In the genomic region with DNA sequence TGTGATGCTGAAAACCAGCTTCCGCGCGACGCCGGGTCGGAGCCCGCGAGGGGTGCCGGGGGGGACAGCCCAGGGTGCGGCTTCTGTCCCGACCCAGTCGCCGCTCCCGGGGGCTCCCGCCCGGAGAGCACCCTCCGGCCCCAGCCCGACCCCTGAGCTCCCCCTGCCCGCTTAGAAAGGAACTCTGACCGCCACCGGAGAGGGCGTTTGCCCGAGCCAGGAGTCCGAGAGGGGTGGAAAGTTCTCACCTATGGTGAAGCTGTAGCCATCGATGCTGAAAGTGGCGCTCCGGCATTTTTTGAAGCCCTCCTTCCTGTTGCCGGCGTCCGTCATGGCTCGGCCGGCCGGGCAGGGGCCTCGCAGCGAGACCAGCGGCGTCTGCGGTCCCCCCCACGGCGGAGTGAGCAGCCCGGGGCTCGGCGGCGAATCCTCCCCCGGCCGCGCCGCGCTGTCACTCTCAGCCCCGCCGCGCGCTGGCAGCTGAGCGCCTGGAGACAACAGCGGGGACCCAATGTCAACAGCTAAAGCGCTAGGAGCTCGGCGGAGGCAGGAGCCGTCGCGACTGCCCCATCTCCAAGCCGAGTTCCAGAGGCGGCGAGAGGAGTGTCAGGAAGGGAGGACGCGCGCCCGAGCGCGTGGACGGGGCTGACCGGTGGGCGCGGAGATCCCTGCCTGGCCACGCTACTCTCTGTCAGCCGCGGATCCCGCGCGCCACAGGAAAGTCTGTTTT, we compare ENCODE assay signal across 9 cellular contexts.
DNase-seq lines count a peak whose midpoint lies in the region; TF ChIP-seq lines count a peak whose summit lies in the region.
"Had no signal": no experiment of that assay in that cellular context is flagged by ENCODE, and none has a peak within 500 bp of the region (broad histone marks: within the 10 kb centered on the region; RNA-seq: fewer than 3 reads in every experiment).

No MANE protein-coding gene starts in this region.

- CTCF ChIA-PET in activated CD4-positive, alpha-beta T cell treated with anti-CD3 and anti-CD28 coated beads, Interleukin-2, amount 10 ng/mL, durations not matched to agents 7 days and 5 days (lab: Charles Lee), result no interaction called here

- no peaks in the 10 kb centered on the region for H3K9me3 Mint-ChIP-seq in activated T-cell treated with anti-CD3 and anti-CD28 coated beads, Interleukin-2, amount 50 U/mL, for 24 hours
- no peaks in the 10 kb centered on the region for H3K9me3 Mint-ChIP-seq in activated CD4-positive, alpha-beta T cell treated with anti-CD3 and anti-CD28 coated beads, Interleukin-2, amount 10 ng/mL, durations not matched to agents 7 days and 5 days

- H2BK120ac ChIP-seq in mesendoderm (ENCODE audit: low read depth, low read length), result no peak overlapping the region

- no peaks in the 10 kb centered on the region for H3K4me1 ChIP-seq in colonic mucosa
- H3K4me1 ChIP-seq in mesendoderm (ENCODE audit: control insufficient read depth, low read depth, low read length), result no peaks in the 10 kb centered on the region
- no peaks in the 10 kb centered on the region for H3K4me1 ChIP-seq in urinary bladder (ENCODE audit: insufficient read depth)

- no peak overlapping the region for H3K27ac Mint-ChIP-seq in activated T-cell treated with anti-CD3 and anti-CD28 coated beads, Interleukin-2, amount 50 U/mL, for 24 hours
- H3K27ac Mint-ChIP-seq in activated CD4-positive, alpha-beta T cell treated with anti-CD3 and anti-CD28 coated beads, Interleukin-2, amount 10 ng/mL, durations not matched to agents 7 days and 5 days, result no peak overlapping the region

- H3K27ac ChIP-seq in colonic mucosa (no peak overlapping the region), mesendoderm (ENCODE audit: low read depth, low read length) (no peak overlapping the region), urinary bladder (ENCODE audit: low read depth) (no peak overlapping the region)

- H3K4me2 ChIP-seq in mesendoderm (ENCODE audit: low read length), result peak overlapping the region; percentile 94

- no peak overlapping the region for H3K4ac ChIP-seq in mesendoderm (ENCODE audit: low read depth, low read length)

- TF ChIP-seq CTCF in colonic mucosa (IDR thresholded peaks at IDR 0.05) (no peak), GM20000 (IDR thresholded peaks at IDR 0.05; ENCODE audit: extremely low read depth, missing control alignments) (no peak)

- DNase-seq in activated T-cell treated with anti-CD3 and anti-CD28 coated beads, Interleukin-2, amount 50 U/mL, for 24 hours, result no peak
- DNase-seq in activated T-cell treated with anti-CD3 and anti-CD28 coated beads for 4 hours (no peak), colonic mucosa (no peak), mesendoderm (peak; percentile 49), NCI-H187 (lab: John Stamatoyannopoulos, UW) (no peak), GM20000 (ENCODE audit: low spot score) (no peak)
- DNase-seq in activated CD4-positive, alpha-beta T cell treated with anti-CD3 and anti-CD28 coated beads, Interleukin-2, amount 10 ng/mL, durations not matched to agents 7 days and 5 days, result no peak
- DNase-seq: DND-41 had no signal

- H3K4me1 Mint-ChIP-seq in activated T-cell treated with anti-CD3 and anti-CD28 coated beads, Interleukin-2, amount 50 U/mL, for 24 hours (ENCODE audit: low read depth), result peaks cover 10% of the 10 kb centered on the region
- H3K4me1 Mint-ChIP-seq in activated CD4-positive, alpha-beta T cell treated with anti-CD3 and anti-CD28 coated beads, Interleukin-2, amount 10 ng/mL, durations not matched to agents 7 days and 5 days, result peaks cover 9% of the 10 kb centered on the region

- H3K79me1 ChIP-seq in mesendoderm (ENCODE audit: low read length), result no peaks in the 10 kb centered on the region

- H3K23ac ChIP-seq in mesendoderm (ENCODE audit: low read length), result no peak overlapping the region

- H2BK15ac ChIP-seq in mesendoderm (replicated peaks; ENCODE audit: low read depth), result no peak overlapping the region

- peak overlapping the region; percentile 20 for H3K4me3 ChIP-seq in colonic mucosa
- peak overlapping the region; percentile 66 for H3K4me3 ChIP-seq in mesendoderm (ENCODE audit: low read length)
- H3K4me3 ChIP-seq in urinary bladder (ENCODE audit: low read depth, low read length), result peak overlapping the region; percentile 36

- peak overlapping the region; percentile 74 for H3K56ac ChIP-seq in mesendoderm (ENCODE audit: low read length)

- no peak overlapping the region for H4K5ac ChIP-seq in mesendoderm (ENCODE audit: low read length)

- peak overlapping the region; percentile 15 for H3K4me3 Mint-ChIP-seq in activated T-cell treated with anti-CD3 and anti-CD28 coated beads, Interleukin-2, amount 50 U/mL, for 24 hours
- H3K4me3 Mint-ChIP-seq in activated CD4-positive, alpha-beta T cell treated with anti-CD3 and anti-CD28 coated beads, Interleukin-2, amount 10 ng/mL, durations not matched to agents 7 days and 5 days, result no peak overlapping the region

- H3K27me3 Mint-ChIP-seq in activated T-cell treated with anti-CD3 and anti-CD28 coated beads, Interleukin-2, amount 50 U/mL, for 24 hours, result peaks cover 61% of the 10 kb centered on the region
- H3K27me3 Mint-ChIP-seq in activated CD4-positive, alpha-beta T cell treated with anti-CD3 and anti-CD28 coated beads, Interleukin-2, amount 10 ng/mL, durations not matched to agents 7 days and 5 days, result peaks cover 47% of the 10 kb centered on the region

- H3K36me3 ChIP-seq in colonic mucosa (no peaks in the 10 kb centered on the region), mesendoderm (ENCODE audit: control insufficient read depth, insufficient read depth, low read length) (no peaks in the 10 kb centered on the region), urinary bladder (ENCODE audit: insufficient read depth) (no peaks in the 10 kb centered on the region)

- H3K9me3 ChIP-seq in colonic mucosa, result no peaks in the 10 kb centered on the region

- H3K79me2 ChIP-seq in mesendoderm (ENCODE audit: control insufficient read depth, insufficient read depth, low read length), result no peaks in the 10 kb centered on the region

- H2BK5ac ChIP-seq in mesendoderm (ENCODE audit: low read length), result no peak overlapping the region

- H3K18ac ChIP-seq in mesendoderm (ENCODE audit: low read length), result no peak overlapping the region

- H2AK5ac ChIP-seq in mesendoderm (ENCODE audit: low read length), result no peak overlapping the region

- H4K8ac ChIP-seq in mesendoderm (ENCODE audit: low read depth, low read length), result no peak overlapping the region

- intact Hi-C loops in colonic mucosa (cut with DNase I), result no loop called here

- no CpG with 5 or more reads among the region's 80 CpGs for WGBS in mesendoderm (ENCODE audit: extremely low coverage, insufficient coverage, low lambda C conversion rate)
- WGBS in urinary bladder, result under 1% methylated on average over 80 of the region's 80 CpGs

- H3K27me3 ChIP-seq in colonic mucosa, result peaks cover 13% of the 10 kb centered on the region
- H3K27me3 ChIP-seq in mesendoderm (ENCODE audit: insufficient read depth, low read length, poor library complexity), result no peaks in the 10 kb centered on the region

- no peaks in the 10 kb centered on the region for H3K36me3 Mint-ChIP-seq in activated T-cell treated with anti-CD3 and anti-CD28 coated beads, Interleukin-2, amount 50 U/mL, for 24 hours (ENCODE audit: low read depth)
- H3K36me3 Mint-ChIP-seq in activated CD4-positive, alpha-beta T cell treated with anti-CD3 and anti-CD28 coated beads, Interleukin-2, amount 10 ng/mL, durations not matched to agents 7 days and 5 days (ENCODE audit: low read depth), result no peaks in the 10 kb centered on the region

- POLR2A ChIA-PET in activated CD4-positive, alpha-beta T cell treated with anti-CD3 and anti-CD28 coated beads, Interleukin-2, amount 10 ng/mL, durations not matched to agents 7 days and 5 days (lab: Charles Lee), result no interaction called here

- H3K9ac ChIP-seq in colonic mucosa (ENCODE audit: low read depth in 2 of 2, low read length in 2 of 2), result no peak overlapping the region
- peak overlapping the region; percentile 50 for H3K9ac ChIP-seq in mesendoderm (ENCODE audit: low read length)
